In genomic region chr10:69578508-69578991, GRCh38 we compare ENCODE assay signal across 18 cellular contexts. TPM values are rescaled to one million over a fixed set of nuclear protein-coding genes. Genes with fewer than 3 reads are reported as not detected.
DNase-seq lines count a peak whose midpoint lies in the region; ATAC-seq, FAIRE-seq and TF ChIP-seq lines count a peak whose summit lies in the region.
"Had no signal": no experiment of that assay in that cellular context is flagged by ENCODE, and none has a peak within 500 bp of the region (broad histone marks: within the 10 kb centered on the region; RNA-seq: fewer than 3 reads in every experiment).

No MANE protein-coding gene starts in this region.

- H3K9ac ChIP-seq in H9 (ENCODE audit: extremely low read depth, insufficient read length, low read length) (no peak overlapping the region), endodermal cell (ENCODE audit: extremely low read depth, low read length, poor library complexity, severe bottlenecking) (no peak overlapping the region)
- H3K9ac ChIP-seq: BLaER1 had no signal

- no peak for TF ChIP-seq EP300 in ovary (IDR thresholded peaks at IDR 0.05)

- H3K4me3 Mint-ChIP-seq in H9 (peak overlapping the region; percentile 21 to 81), endodermal cell (peak overlapping the region; percentile 16)
- H3K4me3 Mint-ChIP-seq: CD8-positive, alpha-beta memory T cell had no signal

- H3K27me3 Mint-ChIP-seq in H9 (ENCODE audit: low read depth) (no peaks in the 10 kb centered on the region; the same call in 1 of the 2 replicates), endodermal cell (ENCODE audit: insufficient read depth) (peaks cover 87% of the 10 kb centered on the region)

- H3K79me1 ChIP-seq in H9 (ENCODE audit: insufficient read depth, low read depth, low read length, poor library complexity, severe bottlenecking) = no peaks in the 10 kb centered on the region

- no peak overlapping the region for H2AK5ac ChIP-seq in H9 (ENCODE audit: insufficient read length, low read length)

- no peak overlapping the region for H3K4ac ChIP-seq in H9 (ENCODE audit: low read depth, low read length)

- H3K27me3 ChIP-seq in H9 (ENCODE audit: insufficient read depth, low read length) (peaks cover 75% of the 10 kb centered on the region), endodermal cell (ENCODE audit: control insufficient read depth, insufficient read depth, low read length, poor library complexity, severe bottlenecking) (peaks cover 99% of the 10 kb centered on the region), ovary (no peaks in the 10 kb centered on the region), small intestine (ENCODE audit: control insufficient read depth in 2 of 2, insufficient read depth in 2 of 2, low read length in 2 of 2) (peaks cover 21 to 45% of the 10 kb centered on the region in 2 donors)

- H2BK20ac ChIP-seq in H9 (ENCODE audit: low read depth, low read length, poor library complexity, severe bottlenecking) = no peak overlapping the region

- no peak overlapping the region for H3K18ac ChIP-seq in H9 (ENCODE audit: insufficient read length, low read depth, low read length)

- no peak overlapping the region for H3K56ac ChIP-seq in H9 (ENCODE audit: insufficient read length, low read depth, low read length)

- intact Hi-C loops in ovary (cut with DNase I) = no loop called here

- H2BK120ac ChIP-seq in H9 (ENCODE audit: low read depth, low read length, poor library complexity, severe bottlenecking) = no peak overlapping the region

- no CpG with 5 or more reads among the region's 32 CpGs for WGBS in H9 (ENCODE audit: extremely low coverage, insufficient read length, low lambda C conversion rate)
- WGBS in endodermal cell (ENCODE audit: insufficient coverage in 1 of 2, insufficient read length in 1 of 2), 2 experiments = 0 to 3% methylated on average over 10 to 32 of the region's 32 CpGs
- WGBS in ovary, 3 donors = 1 to 3% (median 2%) methylated on average over 32 of the region's 32 CpGs
- 6 to 13% (median 13%) methylated on average over 32 of the region's 32 CpGs for WGBS in small intestine, 3 donors

- peaks cover 26% of the 10 kb centered on the region for H3K23me2 ChIP-seq in H9 (ENCODE audit: insufficient read length, low read depth, low read length, poor library complexity, severe bottlenecking)

- ATAC-seq in left lobe of liver (peak; percentile 96), HG03520 (IDR thresholded peaks at IDR 0.05; ENCODE audit: unreplicated experiment) (no peak)

- H3K9me3 ChIP-seq in H9 (ENCODE audit: control insufficient read depth, low read depth, low read length) (no peaks in the 10 kb centered on the region), endodermal cell (ENCODE audit: control insufficient read depth, low read length) (no peaks in the 10 kb centered on the region), ovary (no peaks in the 10 kb centered on the region), small intestine (ENCODE audit: control insufficient read depth, low read depth) (no peaks in the 10 kb centered on the region)

- H3K36me3 ChIP-seq in endodermal cell (ENCODE audit: control insufficient read depth, insufficient read depth, low read length) (no peaks in the 10 kb centered on the region), ovary (no peaks in the 10 kb centered on the region), small intestine (ENCODE audit: control insufficient read depth in 2 of 2, insufficient read depth in 2 of 2, low read length in 2 of 2) (no peaks in the 10 kb centered on the region)
- H3K36me3 ChIP-seq: BLaER1 had no signal

- H3K27ac Mint-ChIP-seq in H9 (no peak overlapping the region), endodermal cell (no peak overlapping the region)
- H3K27ac Mint-ChIP-seq: CD8-positive, alpha-beta memory T cell had no signal

- no peak overlapping the region for H4K91ac ChIP-seq in H9 (ENCODE audit: insufficient read length, low read depth, low read length)

- H3K4me1 ChIP-seq in H9 (ENCODE audit: insufficient read depth, low read length) = peaks cover 8% of the 10 kb centered on the region
- H3K4me1 ChIP-seq in endodermal cell (ENCODE audit: control insufficient read depth, insufficient read depth, low read length) = no peaks in the 10 kb centered on the region
- H3K4me1 ChIP-seq in ovary (ENCODE audit: insufficient read depth) = no peaks in the 10 kb centered on the region
- no peaks in the 10 kb centered on the region for H3K4me1 ChIP-seq in small intestine (ENCODE audit: control insufficient read depth in 2 of 2, insufficient read depth in 1 of 2, low read depth in 1 of 2, low read length in 1 of 2)

- no peak overlapping the region for H2AFZ ChIP-seq in H9 (ENCODE audit: low read length)

- H3K4me1 Mint-ChIP-seq in H9 (peaks cover 33 to 56% of the 10 kb centered on the region in 2 experiments), endodermal cell (peaks cover 25% of the 10 kb centered on the region)

- TF ChIP-seq POLR2A in ovary (IDR thresholded peaks at IDR 0.05) = no peak

- H3K14ac ChIP-seq in H9 (ENCODE audit: insufficient read depth, low read length) = no peak overlapping the region

- H3K27ac ChIP-seq in H9 (ENCODE audit: insufficient read length, low read depth, low read length) (no peak overlapping the region), endodermal cell (ENCODE audit: low read depth, low read length) (no peak overlapping the region), ovary (no peak overlapping the region), small intestine (ENCODE audit: low read depth in 1 of 2, low read length in 1 of 2) (no peak overlapping the region)
- H3K27ac ChIP-seq: BLaER1 had no signal

- H3K36me3 Mint-ChIP-seq in H9 (ENCODE audit: insufficient read depth in 1 of 3, low read depth in 3 of 3) (no peaks in the 10 kb centered on the region), endodermal cell (ENCODE audit: low read depth) (no peaks in the 10 kb centered on the region)
- H3K36me3 Mint-ChIP-seq: CD8-positive, alpha-beta memory T cell had no signal

- no peak overlapping the region for H3T11ph ChIP-seq in H9 (ENCODE audit: low read length)

- H3K4me3 ChIP-seq in endodermal cell (ENCODE audit: low read length) (no peak overlapping the region), ovary (no peak overlapping the region), small intestine (ENCODE audit: low read depth in 1 of 2, low read length in 2 of 2) (no peak overlapping the region)
- H3K4me3 ChIP-seq: BLaER1 had no signal

- H4K20me1 ChIP-seq in H9 (ENCODE audit: control insufficient read depth, insufficient read depth, insufficient read length) = peaks cover 3% of the 10 kb centered on the region

- H2BK5ac ChIP-seq in H9 (ENCODE audit: insufficient read length, low read length) = no peak overlapping the region

- H3K4me2 ChIP-seq in H9 (ENCODE audit: insufficient read depth, insufficient read length, low read length) = peak overlapping the region; percentile 59
- H3K4me2 ChIP-seq: BLaER1 had no signal

- TF ChIP-seq CTCF in H9 (conservative IDR thresholded peaks at IDR 0.05) (no peak), endodermal cell (conservative IDR thresholded peaks at IDR 0.05) (no peak), ovary (IDR thresholded peaks at IDR 0.05) (no peak)

- H4K8ac ChIP-seq in H9 (replicated peaks; ENCODE audit: insufficient read length, low read depth, low read length) = no peak overlapping the region

- peak in 2 of 3 experiments; percentile 14 to 21 for DNase-seq in NCI-H1417 (lab: John Stamatoyannopoulos, UW)
- no peak for DNase-seq in NCI-H1417 treated with DMSO at 0.1 percent for 48 hours (lab: John Stamatoyannopoulos, UW)
- peak; percentile 56 for DNase-seq in H9
- peak; percentile 74 for DNase-seq in endodermal cell
- DNase-seq in left lobe of liver (ENCODE audit: low spot score) = peak; percentile 81
- DNase-seq in ovary = no peak
- no peak for DNase-seq in small intestine
- DNase-seq: CD8-positive, alpha-beta memory T cell; NCI-H1436 treated with DMSO at 0.1 percent for 48 hours; NCI-H2081; NCI-H526 treated with DMSO at 0.1 percent for 48 hours; RPMI8226; SIG-M5 had no signal

- no peaks in the 10 kb centered on the region for H3K79me2 ChIP-seq in H9 (ENCODE audit: insufficient read depth, low read length)

- no peak overlapping the region for H2BK15ac ChIP-seq in H9 (ENCODE audit: low read depth, low read length)

- H2BK12ac ChIP-seq in H9 (ENCODE audit: insufficient read length, low read depth, low read length) = no peak overlapping the region

- FAIRE-seq in small intestine (lab: Jason Lieb, UNC) = no peak
- FAIRE-seq: H54 had no signal

- peaks cover 0 to 6% of the 10 kb centered on the region in 2 experiments; a peak in 4 of 5 replicates for H3K9me3 Mint-ChIP-seq in H9
- H3K9me3 Mint-ChIP-seq in endodermal cell = no peaks in the 10 kb centered on the region
- H3K9me3 Mint-ChIP-seq: CD8-positive, alpha-beta memory T cell had no signal

- no peak overlapping the region for H3K23ac ChIP-seq in H9 (ENCODE audit: insufficient read length, low read depth, low read length)

- H4K5ac ChIP-seq in H9 (ENCODE audit: insufficient read length, low read depth, low read length) = no peak overlapping the region

RNA-seq across cellular contexts. Expression of gene NEUROG3, which starts 5.3 kb away (rescaled TPM):
- total RNA-seq in H9 (2021) (not detected in 2 replicates), endodermal cell (not detected), left lobe of liver (not detected), ovary (not detected)
- polyA plus RNA-seq in endodermal cell (2013, experiment 1 of 2) = not detected
- 0.25 TPM for polyA plus RNA-seq in endodermal cell (2013, experiment 2 of 2)
- polyA plus RNA-seq in ovary (not detected), small intestine (1 to 10 TPM in 2 of 3 donors, under 1 TPM in 1; 0.81 to 5.3 (median 1.3) TPM)
- total RNA-seq: A172; CD8-positive, alpha-beta memory T cell; Daoy had no signal

RNA-seq across cellular contexts. Expression of gene FAM241B, which starts 51.5 kb away (rescaled TPM):
- 13.7 and 14.7 TPM in 2 replicates for total RNA-seq in H9 (2021)
- 10 to 100 TPM; 27.1 to 42.0 TPM for total RNA-seq in endodermal cell
- polyA plus RNA-seq in endodermal cell (2013, experiment 1 of 2) = 12.0 TPM
- 10.8 TPM for polyA plus RNA-seq in endodermal cell (2013, experiment 2 of 2)
- 1.2 TPM for total RNA-seq in left lobe of liver
- 1 to 10 TPM; 1.4 to 3.1 (median 2.0) TPM for total RNA-seq in ovary
- 1 to 10 TPM; 1.2 to 3.0 TPM for polyA plus RNA-seq in ovary
- polyA plus RNA-seq in small intestine = 1 to 10 TPM; 1.3 to 6.7 (median 2.7) TPM

Comparison
In these comparisons a context has a peak if more than half of its experiments do, and no peak if none do; other contexts are left out.
1. DNase-seq: peak in NCI-H1417 (2 of 3), H9 (single experiment), endodermal cell (single experiment) and left lobe of liver (single experiment); none in NCI-H1417 treated with DMSO at 0.1 percent for 48 hours (single experiment), ovary (0 of 5) and small intestine (single experiment).